32 cellular contexts compared by ENCODE assay signal in the genomic region with DNA sequence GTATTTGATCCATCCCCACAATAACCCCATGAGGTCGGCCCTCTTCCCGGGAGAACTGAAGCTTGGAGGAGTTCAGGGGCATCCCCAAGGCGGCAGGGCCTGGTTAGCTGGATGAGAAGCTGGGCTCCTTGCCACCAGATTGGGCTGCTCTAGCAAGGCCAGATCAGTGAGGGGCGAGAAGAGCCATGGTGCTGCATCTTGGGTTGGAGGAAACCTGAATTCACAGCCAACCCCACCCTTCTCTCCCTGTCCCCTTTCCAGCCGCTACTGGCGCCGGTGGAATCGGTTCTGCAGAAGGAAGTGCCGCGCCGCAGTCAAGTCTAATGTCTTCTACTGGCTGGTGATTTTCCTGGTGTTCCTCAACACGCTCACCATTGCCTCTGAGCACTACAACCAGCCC.
DNase-seq lines count a peak whose midpoint lies in the region; TF ChIP-seq lines count a peak whose summit lies in the region.
"Had no signal": no experiment of that assay in that cellular context is flagged by ENCODE, and none has a peak within 500 bp of the region (broad histone marks: within the 10 kb centered on the region; RNA-seq: fewer than 3 reads in every experiment).

No MANE protein-coding gene starts in this region.

- peaks cover 11% of the 10 kb centered on the region for H3K4me1 ChIP-seq in BLaER1
- no peaks in the 10 kb centered on the region for H3K4me1 ChIP-seq in neuronal stem cell (ENCODE audit: control insufficient read depth in 2 of 2, insufficient read depth in 1 of 2, low read depth in 1 of 2, low read length in 2 of 2)
- H3K4me1 ChIP-seq: A549, BE2C, Caco-2 had no signal

- H3K23ac ChIP-seq in neuronal stem cell (ENCODE audit: low read depth, low read length, poor library complexity), result no peak overlapping the region

- no peaks in the 10 kb centered on the region for H3K27me3 ChIP-seq in BLaER1
- peaks cover 0 to 26% (median 0%) of the 10 kb centered on the region in 3 experiments for H3K27me3 ChIP-seq in neuronal stem cell (ENCODE audit: control insufficient read depth in 3 of 3, insufficient read depth in 3 of 3, low read depth in 1 of 3, low read length in 3 of 3)

- H3K18ac ChIP-seq in neuronal stem cell (ENCODE audit: low read length), result peak overlapping the region; percentile 71

- H3K79me1 ChIP-seq in neuronal stem cell (ENCODE audit: low read depth, low read length), result no peaks in the 10 kb centered on the region

- CTCF ChIA-PET in activated naive CD4-positive, alpha-beta T cell treated with anti-CD3 and anti-CD28 coated beads, Interleukin-2, amount 10 ng/mL, durations not matched to agents 7 days and 5 days (lab: Charles Lee), result no interaction called here

- H4K8ac ChIP-seq in neuronal stem cell (ENCODE audit: low read depth, low read length), result no peak overlapping the region

- H3K14ac ChIP-seq in neuronal stem cell (ENCODE audit: low read length), result peak overlapping the region; percentile 26

- H3K4ac ChIP-seq in neuronal stem cell (ENCODE audit: low read length), result no peak overlapping the region

- no peak overlapping the region for H3K9ac ChIP-seq in BLaER1
- H3K9ac ChIP-seq in neuronal stem cell (ENCODE audit: low read depth, low read length, poor library complexity), result no peak overlapping the region
- H3K9ac ChIP-seq: BLaER1 treated with 17β-estradiol and CSF1 and Interleukin-3, amounts not matched to agents 10 nM and 100 nM had no signal

- TF ChIP-seq CTCF in chondrocyte (IDR thresholded peaks at IDR 0.05), result no peak

- no peaks in the 10 kb centered on the region for H4K20me1 ChIP-seq in BLaER1
- H4K20me1 ChIP-seq: BLaER1 treated with 17β-estradiol and CSF1 and Interleukin-3, amounts not matched to agents 10 nM and 100 nM had no signal

- H4K91ac ChIP-seq in neuronal stem cell (ENCODE audit: low read depth, low read length, poor library complexity), result no peak overlapping the region

- H2BK5ac ChIP-seq in neuronal stem cell (ENCODE audit: low read length), result no peak overlapping the region

- no peaks in the 10 kb centered on the region for H3K36me3 ChIP-seq in BLaER1
- no peaks in the 10 kb centered on the region for H3K36me3 ChIP-seq in neuronal stem cell (replicated peaks in 1 of 2; ENCODE audit: control insufficient read depth in 2 of 2, insufficient read depth in 2 of 2, low read length in 2 of 2)
- H3K36me3 ChIP-seq: BE2C; BLaER1 treated with 17β-estradiol and CSF1 and Interleukin-3, amounts not matched to agents 10 nM and 100 nM had no signal

- WGBS in neuronal stem cell (ENCODE audit: extremely low coverage in 2 of 2, insufficient read length in 2 of 2, insufficient replicate concordance in 1 of 2), 2 donors, result no CpG with 5 or more reads among the region's 12 CpGs

- DNase-seq in mesenteric fat pad (ENCODE audit: low spot score) (peak; percentile 84), neuronal stem cell (ENCODE audit: low spot score) (no peak), chondrocyte (ENCODE audit: low spot score) (no peak), T1000 (lab: John Stamatoyannopoulos, UW) (no peak)
- no peak for DNase-seq in activated naive CD4-positive, alpha-beta T cell treated with anti-CD3 and anti-CD28 coated beads, Interleukin-2, amount 10 ng/mL, durations not matched to agents 7 days and 5 days
- DNase-seq: 8988T; ACHN; AML-193; BE2C; C1 segment of cervical spinal cord; Caco-2; Calu3; CD4-positive, alpha-beta memory T cell; CD4-positive, alpha-beta T cell; CD4-positive, CD25-positive, alpha-beta regulatory T cell; CD8-positive, alpha-beta memory T cell; CD8-positive, alpha-beta T cell; COR-L47; DMS 273 treated with DMSO at 0.1 percent for 48 hours; DMS153; DMS53; DMS79; DMS79 treated with DMSO at 0.1 percent for 48 hours; DND-41; EL had no signal

- no peak overlapping the region for H2BK15ac ChIP-seq in neuronal stem cell (ENCODE audit: low read length)

- no peaks in the 10 kb centered on the region for H3K4me1 Mint-ChIP-seq in chondrocyte (ENCODE audit: low read depth)
- no peaks in the 10 kb centered on the region for H3K4me1 Mint-ChIP-seq in activated naive CD4-positive, alpha-beta T cell treated with anti-CD3 and anti-CD28 coated beads, Interleukin-2, amount 10 ng/mL, durations not matched to agents 7 days and 5 days
- H3K4me1 Mint-ChIP-seq: B cell; CD4-positive, alpha-beta memory T cell; CD4-positive, CD25-positive, alpha-beta regulatory T cell; CD8-positive, alpha-beta memory T cell had no signal

- H3K27ac ChIP-seq in BLaER1 (no peak overlapping the region), neuronal stem cell (replicated peaks; ENCODE audit: low read length) (no peak overlapping the region)
- H3K27ac ChIP-seq: 22Rv1; A549; BLaER1 treated with 17β-estradiol and CSF1 and Interleukin-3, amounts not matched to agents 10 nM and 100 nM; C4-2B had no signal

- no peak overlapping the region for H2BK120ac ChIP-seq in neuronal stem cell (ENCODE audit: low read depth, low read length)

- H3K9me3 ChIP-seq in BLaER1, result no peaks in the 10 kb centered on the region
- no peaks in the 10 kb centered on the region for H3K9me3 ChIP-seq in neuronal stem cell (replicated peaks in 1 of 2; ENCODE audit: control insufficient read depth in 2 of 2, insufficient read depth in 1 of 2, low read depth in 1 of 2, low read length in 2 of 2)
- H3K9me3 ChIP-seq: A549; BE2C; BLaER1 treated with 17β-estradiol and CSF1 and Interleukin-3, amounts not matched to agents 10 nM and 100 nM; Caco-2 had no signal

- no peaks in the 10 kb centered on the region for H3K27me3 Mint-ChIP-seq in chondrocyte (ENCODE audit: low read depth)
- peaks cover 18% of the 10 kb centered on the region for H3K27me3 Mint-ChIP-seq in activated naive CD4-positive, alpha-beta T cell treated with anti-CD3 and anti-CD28 coated beads, Interleukin-2, amount 10 ng/mL, durations not matched to agents 7 days and 5 days
- H3K27me3 Mint-ChIP-seq: CD4-positive, alpha-beta T cell had no signal

- no peak overlapping the region for H2AK5ac ChIP-seq in neuronal stem cell (ENCODE audit: low read depth, low read length)

- H3K4me2 ChIP-seq in BLaER1 (0 out of 2 replicates have a peak overlapping the region, but pooled peaks have one; percentile 14), neuronal stem cell (ENCODE audit: insufficient read depth, low read length, poor library complexity, severe bottlenecking) (no peak overlapping the region)
- H3K4me2 ChIP-seq: A549 had no signal

- no peak overlapping the region for H2AFZ ChIP-seq in neuronal stem cell (ENCODE audit: low read length)

- H3K27ac Mint-ChIP-seq in chondrocyte (ENCODE audit: unreplicated experiment), result no peak overlapping the region
- no peak overlapping the region for H3K27ac Mint-ChIP-seq in activated naive CD4-positive, alpha-beta T cell treated with anti-CD3 and anti-CD28 coated beads, Interleukin-2, amount 10 ng/mL, durations not matched to agents 7 days and 5 days
- H3K27ac Mint-ChIP-seq: B cell; CD14-positive monocyte; CD4-positive, alpha-beta memory T cell; CD4-positive, alpha-beta T cell; CD8-positive, alpha-beta T cell had no signal

- no peak overlapping the region for H2BK12ac ChIP-seq in neuronal stem cell (ENCODE audit: low read length)

- no peak overlapping the region for H3K4me3 Mint-ChIP-seq in chondrocyte (ENCODE audit: unreplicated experiment)
- no peak overlapping the region for H3K4me3 Mint-ChIP-seq in activated naive CD4-positive, alpha-beta T cell treated with anti-CD3 and anti-CD28 coated beads, Interleukin-2, amount 10 ng/mL, durations not matched to agents 7 days and 5 days
- H3K4me3 Mint-ChIP-seq: B cell; CD14-positive monocyte; CD4-positive, alpha-beta memory T cell; CD4-positive, alpha-beta T cell; CD4-positive, CD25-positive, alpha-beta regulatory T cell; CD8-positive, alpha-beta memory T cell; CD8-positive, alpha-beta T cell had no signal

- H3K36me3 Mint-ChIP-seq in chondrocyte (ENCODE audit: low read depth), result peaks cover 22% of the 10 kb centered on the region
- H3K36me3 Mint-ChIP-seq in activated naive CD4-positive, alpha-beta T cell treated with anti-CD3 and anti-CD28 coated beads, Interleukin-2, amount 10 ng/mL, durations not matched to agents 7 days and 5 days, result no peaks in the 10 kb centered on the region
- H3K36me3 Mint-ChIP-seq: CD14-positive monocyte; CD4-positive, alpha-beta memory T cell; CD4-positive, CD25-positive, alpha-beta regulatory T cell; CD8-positive, alpha-beta memory T cell; CD8-positive, alpha-beta T cell had no signal

- no peaks in the 10 kb centered on the region for H3K9me3 Mint-ChIP-seq in chondrocyte (ENCODE audit: low read depth)
- no peaks in the 10 kb centered on the region for H3K9me3 Mint-ChIP-seq in activated naive CD4-positive, alpha-beta T cell treated with anti-CD3 and anti-CD28 coated beads, Interleukin-2, amount 10 ng/mL, durations not matched to agents 7 days and 5 days
- H3K9me3 Mint-ChIP-seq: CD14-positive monocyte; CD4-positive, alpha-beta memory T cell; CD4-positive, alpha-beta T cell; CD8-positive, alpha-beta memory T cell; CD8-positive, alpha-beta T cell had no signal

- H3K4me3 ChIP-seq in BLaER1 (no peak overlapping the region), neuronal stem cell (ENCODE audit: low read length in 2 of 2) (no peak overlapping the region)
- H3K4me3 ChIP-seq: A549; BLaER1 treated with 17β-estradiol and CSF1 and Interleukin-3, amounts not matched to agents 10 nM and 100 nM had no signal
